18 cellular contexts compared by ENCODE assay signal in the genomic region with DNA sequence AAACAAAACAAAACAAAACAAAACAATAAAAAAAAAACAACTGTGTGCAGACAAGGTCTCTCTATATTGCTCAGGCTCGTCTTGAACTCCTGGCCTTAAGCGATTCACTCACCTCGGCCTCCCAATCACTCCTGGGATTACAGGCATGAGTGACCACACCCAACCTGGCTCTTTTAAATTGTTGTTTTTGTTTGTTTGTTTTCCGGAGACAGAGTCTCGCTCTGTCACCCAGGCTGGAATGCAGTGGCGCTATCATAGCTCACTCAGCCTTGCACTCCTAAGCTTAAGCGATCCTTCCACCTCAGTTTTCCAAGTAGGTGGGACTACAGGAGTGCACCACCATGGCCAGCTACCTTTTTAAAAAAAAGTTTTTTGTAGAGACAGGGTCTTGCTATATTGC.
A peak's percentile ranks its signal among the peaks of the same experiment; 100 is the strongest.
DNase-seq lines count a peak whose midpoint lies in the region; ATAC-seq and TF ChIP-seq lines count a peak whose summit lies in the region.
"Had no signal": no experiment of that assay in that cellular context is flagged by ENCODE, and none has a peak within 500 bp of the region (broad histone marks: within the 10 kb centered on the region; RNA-seq: fewer than 3 reads in every experiment).

No MANE protein-coding gene starts in this region.

- H3K9me3 ChIP-seq in PC-3 (ENCODE audit: low read length): no peaks in the 10 kb centered on the region
- no peaks in the 10 kb centered on the region for H3K9me3 ChIP-seq in thyroid gland
- H3K9me3 ChIP-seq: BLaER1, HAP-1 had no signal

- no peak overlapping the region for H3K27ac ChIP-seq in PC-3 (ENCODE audit: low read length)
- no peak overlapping the region for H3K27ac ChIP-seq in thyroid gland
- H3K27ac ChIP-seq: 22Rv1, BLaER1, C4-2B had no signal

- WGBS in thyroid gland, 2 donors: 32 to 41% methylated on average over 7 of the region's 7 CpGs

- H3K79me2 ChIP-seq in PC-3 (ENCODE audit: low read length): no peaks in the 10 kb centered on the region

- no peak overlapping the region for H2AFZ ChIP-seq in PC-3 (ENCODE audit: low read length)

- H3K9ac ChIP-seq in PC-3 (ENCODE audit: low read length): no peak overlapping the region
- H3K9ac ChIP-seq: BLaER1 had no signal

- BruUV-seq in PC-3 (replicated peaks; lab: Mats Ljungman, UMichigan): no TSS peak

- no peaks in the 10 kb centered on the region for H3F3A ChIP-seq in PC-3 (ENCODE audit: low read length, unreplicated experiment)

- H3K4me1 ChIP-seq in PC-3 (ENCODE audit: insufficient read depth, low read length) (no peaks in the 10 kb centered on the region), thyroid gland (peaks cover 0 to 9% of the 10 kb centered on the region in 2 donors)
- H3K4me1 ChIP-seq: BLaER1, HAP-1 had no signal

- DNase-seq in Caki2 (ENCODE audit: low read depth): peak; percentile 82
- peak; percentile 5 for DNase-seq in PC-3
- peak; percentile 17 for DNase-seq in left kidney (ENCODE audit: low read depth, low spot score)
- DNase-seq in thyroid gland: peak; percentile 28 to 43
- no peak for DNase-seq in NCI-H345 treated with DMSO at 0.1 percent for 48 hours (lab: John Stamatoyannopoulos, UW; ENCODE audit: unreplicated experiment)
- no peak for DNase-seq in COR-L47 (lab: John Stamatoyannopoulos, UW)
- DNase-seq: Calu3; CD4-positive, CD25-positive, alpha-beta regulatory T cell; CD8-positive, alpha-beta T cell; DMS53; DMS79 treated with DMSO at 0.1 percent for 48 hours; GOT3; HFFc6 had no signal

- H3K4me3 ChIP-seq in PC-3 (ENCODE audit: low read length) (no peak overlapping the region), thyroid gland (replicated peaks in 1 of 3) (no peak overlapping the region)
- H3K4me3 ChIP-seq: BLaER1, HAP-1 had no signal

- no peak for TF ChIP-seq POLR2A in thyroid gland (IDR thresholded peaks at IDR 0.05)

- POLR2A ChIA-PET in PC-3 (lab: Charles Lee; ENCODE audit: unreplicated experiment): no interaction called here

- 0 out of 2 replicates have a peak, but pooled peaks cover 3% of the 10 kb centered on the region for H3K9me2 ChIP-seq in PC-3 (replicated peaks; ENCODE audit: low read length)

- H3K4me2 ChIP-seq in PC-3 (ENCODE audit: low read length): no peak overlapping the region
- H3K4me2 ChIP-seq: BLaER1 had no signal

- H3K27me3 ChIP-seq in PC-3 (ENCODE audit: low read length) (0 out of 2 replicates have a peak, but pooled peaks cover 9% of the 10 kb centered on the region), thyroid gland (no peaks in the 10 kb centered on the region)
- H3K27me3 ChIP-seq: BLaER1 had no signal

- ATAC-seq in PC-3 (no peak), GM18867 (IDR thresholded peaks at IDR 0.05; ENCODE audit: unreplicated experiment) (no peak)
- ATAC-seq: CD8-positive, alpha-beta T cell had no signal

- TF ChIP-seq CTCF in PC-3 (conservative IDR thresholded peaks at IDR 0.05; ENCODE audit: low read depth, low read length) (no peak), thyroid gland (IDR thresholded peaks at IDR 0.05) (no peak)

- intact Hi-C loops in PC-3 (cut with micrococcal nuclease): no loop called here
- intact Hi-C loops in thyroid gland (cut with DNase I): no loop called here

- CTCF ChIA-PET in PC-3 (lab: Charles Lee): no interaction called here

- no peaks in the 10 kb centered on the region for H4K20me1 ChIP-seq in PC-3 (ENCODE audit: low read length)
- H4K20me1 ChIP-seq: BLaER1 had no signal

- no peaks in the 10 kb centered on the region for H3K36me3 ChIP-seq in PC-3 (ENCODE audit: low read depth, low read length)
- H3K36me3 ChIP-seq in thyroid gland: no peaks in the 10 kb centered on the region
- H3K36me3 ChIP-seq: BLaER1, HAP-1 had no signal

- in situ Hi-C loops in Caki2 (cut with HindIII; ENCODE audit: low pct_unique_long_range_greater_than_20kb, low sequenced_read_pairs): no loop called here

Comparison
In these comparisons a context has a peak if more than half of its experiments do, and no peak if none do; other contexts are left out.
1. DNase-seq: peak in Caki2 (single experiment), PC-3 (single experiment), left kidney (single experiment) and thyroid gland (2 of 2); none in NCI-H345 treated with DMSO at 0.1 percent for 48 hours (single experiment) and COR-L47 (single experiment).